In the genomic region with DNA sequence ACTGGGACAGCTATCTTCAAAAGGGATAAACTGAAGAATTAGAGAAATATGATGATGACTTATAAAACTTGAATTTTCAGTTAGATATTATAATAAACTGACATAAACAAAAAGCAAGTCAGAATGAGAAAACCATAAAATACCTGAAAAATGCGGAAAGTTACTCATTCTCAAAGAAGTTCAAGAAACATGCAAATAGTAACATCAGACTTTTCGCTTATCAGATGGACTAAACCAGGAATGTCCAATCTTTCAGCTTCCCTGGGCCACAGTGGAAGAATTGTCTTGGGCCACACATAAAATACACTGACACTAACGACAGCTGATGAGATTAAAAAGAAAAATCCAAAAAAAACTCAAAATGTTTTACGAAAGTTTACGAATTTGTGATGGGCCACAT, we compare ENCODE assay signal across 23 cellular contexts. TPM values are rescaled to one million over a fixed set of nuclear protein-coding genes. Genes with fewer than 3 reads are reported as not detected.
DNase-seq lines count a peak whose midpoint lies in the region; FAIRE-seq and TF ChIP-seq lines count a peak whose summit lies in the region.
"Had no signal": no experiment of that assay in that cellular context is flagged by ENCODE, and none has a peak within 500 bp of the region (broad histone marks: within the 10 kb centered on the region; RNA-seq: fewer than 3 reads in every experiment).

No MANE protein-coding gene starts in this region.

- H3K79me2 ChIP-seq in trophoblast cell (ENCODE audit: control insufficient read depth, insufficient read depth, low read length, poor library complexity), result no peaks in the 10 kb centered on the region

- no peaks in the 10 kb centered on the region for H3K27me3 ChIP-seq in trophoblast cell (ENCODE audit: insufficient read depth, low read length)
- H3K27me3 ChIP-seq: BLaER1 treated with 17β-estradiol and CSF1 and Interleukin-3, amounts not matched to agents 10 nM and 100 nM had no signal

- H4K91ac ChIP-seq in trophoblast cell (ENCODE audit: low read depth, low read length), result no peak overlapping the region

- no peak overlapping the region for H3K27ac ChIP-seq in trophoblast cell (ENCODE audit: low read depth, low read length)
- H3K27ac ChIP-seq: 22Rv1; A549; BLaER1 treated with 17β-estradiol and CSF1 and Interleukin-3, amounts not matched to agents 10 nM and 100 nM; C4-2B had no signal

- no peak overlapping the region for H3K23ac ChIP-seq in trophoblast cell (ENCODE audit: low read length)

- no peak overlapping the region for H3K4me2 ChIP-seq in trophoblast cell (ENCODE audit: low read length)
- H3K4me2 ChIP-seq: A549; BLaER1 treated with 17β-estradiol and CSF1 and Interleukin-3, amounts not matched to agents 10 nM and 100 nM had no signal

- H3K4me1 ChIP-seq in trophoblast cell (ENCODE audit: control insufficient read depth in 1 of 2, insufficient read depth in 2 of 2, low read length in 2 of 2), result no peaks in the 10 kb centered on the region
- H3K4me1 ChIP-seq: A549, Caco-2 had no signal

- no peak overlapping the region for H3K18ac ChIP-seq in trophoblast cell (ENCODE audit: low read length)

- no peaks in the 10 kb centered on the region for H3K9me3 ChIP-seq in trophoblast cell (ENCODE audit: insufficient read depth, low read depth, low read length)
- H3K9me3 ChIP-seq: A549; BLaER1 treated with 17β-estradiol and CSF1 and Interleukin-3, amounts not matched to agents 10 nM and 100 nM; Caco-2 had no signal

- H3K79me1 ChIP-seq in trophoblast cell (ENCODE audit: low read length), result no peaks in the 10 kb centered on the region

- H3K27me3 Mint-ChIP-seq in activated CD4-positive, alpha-beta memory T cell treated with anti-CD3 and anti-CD28 coated beads, Interleukin-2, amount 10 ng/mL, durations not matched to agents 7 days and 5 days, result no peaks in the 10 kb centered on the region
- no peaks in the 10 kb centered on the region; the same call in 1 of the 2 replicates for H3K27me3 Mint-ChIP-seq in HFFc6 (ENCODE audit: insufficient read depth)
- H3K27me3 Mint-ChIP-seq: B cell; CD4-positive, alpha-beta T cell had no signal

- no peak overlapping the region for H2AFZ ChIP-seq in trophoblast cell (ENCODE audit: insufficient read depth, low read length, poor library complexity)

- H4K12ac ChIP-seq in trophoblast cell (ENCODE audit: low read depth, low read length), result no peak overlapping the region

- peaks cover 3 to 8% of the 10 kb centered on the region in 2 experiments for H3K36me3 ChIP-seq in trophoblast cell (ENCODE audit: control insufficient read depth in 1 of 2, insufficient read depth in 2 of 2, low read length in 2 of 2)

- CTCF ChIA-PET in activated CD4-positive, alpha-beta memory T cell treated with anti-CD3 and anti-CD28 coated beads, Interleukin-2, amount 10 ng/mL, durations not matched to agents 7 days and 5 days (lab: Charles Lee), result no interaction called here

- no peak overlapping the region for H2BK12ac ChIP-seq in trophoblast cell (ENCODE audit: low read length)

- peaks cover 38% of the 10 kb centered on the region for H3K36me3 Mint-ChIP-seq in activated CD4-positive, alpha-beta memory T cell treated with anti-CD3 and anti-CD28 coated beads, Interleukin-2, amount 10 ng/mL, durations not matched to agents 7 days and 5 days (ENCODE audit: low read depth)
- peaks cover 21% of the 10 kb centered on the region for H3K36me3 Mint-ChIP-seq in HFFc6 (ENCODE audit: low read depth)

- no peak for TF ChIP-seq CTCF in HFFc6 (IDR thresholded peaks at IDR 0.05)

- POLR2A ChIA-PET in activated CD4-positive, alpha-beta memory T cell treated with anti-CD3 and anti-CD28 coated beads, Interleukin-2, amount 10 ng/mL, durations not matched to agents 7 days and 5 days (lab: Charles Lee), result no interaction called here

- H3K27ac Mint-ChIP-seq in activated CD4-positive, alpha-beta memory T cell treated with anti-CD3 and anti-CD28 coated beads, Interleukin-2, amount 10 ng/mL, durations not matched to agents 7 days and 5 days, result no peak overlapping the region
- no peak overlapping the region for H3K27ac Mint-ChIP-seq in HFFc6
- H3K27ac Mint-ChIP-seq: B cell; CD4-positive, alpha-beta T cell; CD8-positive, alpha-beta T cell had no signal

- H3K4ac ChIP-seq in trophoblast cell (ENCODE audit: low read depth, low read length), result no peak overlapping the region

- no peak overlapping the region for H2BK5ac ChIP-seq in trophoblast cell (ENCODE audit: low read depth, low read length, poor library complexity)

- no peak overlapping the region for H3K4me3 Mint-ChIP-seq in activated CD4-positive, alpha-beta memory T cell treated with anti-CD3 and anti-CD28 coated beads, Interleukin-2, amount 10 ng/mL, durations not matched to agents 7 days and 5 days
- no peak overlapping the region for H3K4me3 Mint-ChIP-seq in HFFc6
- H3K4me3 Mint-ChIP-seq: B cell; CD4-positive, alpha-beta T cell; CD8-positive, alpha-beta T cell had no signal

- no peak overlapping the region for H2BK120ac ChIP-seq in trophoblast cell (ENCODE audit: insufficient read depth, low read length, poor library complexity)

- no CpG with 5 or more reads among the region's 5 CpGs for WGBS in trophoblast cell (ENCODE audit: extremely low coverage, insufficient coverage, insufficient read length)

- H4K8ac ChIP-seq in trophoblast cell (ENCODE audit: low read depth, low read length), result no peak overlapping the region

- no peaks in the 10 kb centered on the region for H3K4me1 Mint-ChIP-seq in activated CD4-positive, alpha-beta memory T cell treated with anti-CD3 and anti-CD28 coated beads, Interleukin-2, amount 10 ng/mL, durations not matched to agents 7 days and 5 days
- peaks cover 37% of the 10 kb centered on the region for H3K4me1 Mint-ChIP-seq in HFFc6 (ENCODE audit: low read depth)
- H3K4me1 Mint-ChIP-seq: B cell had no signal

- FAIRE-seq in G401.6 (lab: Jason Lieb, UNC), result peak; percentile 37
- FAIRE-seq: A549, D721Med, GM12878, GM12892, GM18507, GM19239 had no signal

- DNase-seq in EL (peak; percentile 18), amniotic epithelial cell (ENCODE audit: low read depth) (peak; percentile 38), trophoblast cell (peak; percentile 11 to 86), nucleus accumbens (lab: John Stamatoyannopoulos, UW) (no peak), HFFc6 (no peak)
- no peak for DNase-seq in activated CD4-positive, alpha-beta memory T cell treated with anti-CD3 and anti-CD28 coated beads, Interleukin-2, amount 10 ng/mL, durations not matched to agents 7 days and 5 days
- DNase-seq: AML-193; Caco-2; CD4-positive, alpha-beta T cell; CD8-positive, alpha-beta T cell; DMS79 treated with DMSO at 0.1 percent for 48 hours; GDM1 had no signal

- H2AK5ac ChIP-seq in trophoblast cell (ENCODE audit: low read length), result no peak overlapping the region

- no peak overlapping the region for H3K14ac ChIP-seq in trophoblast cell (ENCODE audit: low read length)

- no peaks in the 10 kb centered on the region for H3K9me3 Mint-ChIP-seq in activated CD4-positive, alpha-beta memory T cell treated with anti-CD3 and anti-CD28 coated beads, Interleukin-2, amount 10 ng/mL, durations not matched to agents 7 days and 5 days
- H3K9me3 Mint-ChIP-seq in HFFc6, result no peaks in the 10 kb centered on the region
- H3K9me3 Mint-ChIP-seq: CD4-positive, alpha-beta T cell; CD8-positive, alpha-beta T cell had no signal

- no peak overlapping the region for H3K9ac ChIP-seq in trophoblast cell (ENCODE audit: low read length)
- H3K9ac ChIP-seq: BLaER1 treated with 17β-estradiol and CSF1 and Interleukin-3, amounts not matched to agents 10 nM and 100 nM had no signal

- no peak overlapping the region for H3K4me3 ChIP-seq in trophoblast cell (ENCODE audit: low read depth, low read length)
- H3K4me3 ChIP-seq: A549; BLaER1 treated with 17β-estradiol and CSF1 and Interleukin-3, amounts not matched to agents 10 nM and 100 nM; GM12878 had no signal

RNA-seq across cellular contexts. Expression of gene DROSHA, which starts 53.9 kb away (rescaled TPM):
- polyA plus RNA-seq in trophoblast cell (2013), result 67.0 and 73.4 TPM in 2 replicates
- 10 to 100 TPM; 55.4 to 61.0 TPM for total RNA-seq in activated CD4-positive, alpha-beta memory T cell treated with anti-CD3 and anti-CD28 coated beads, Interleukin-2, amount 10 ng/mL, durations not matched to agents 7 days and 5 days
- 10 to 100 TPM; 67.5 to 77.0 (median 69.6) TPM for total RNA-seq in HFFc6 (2021; fragmentation: NEBNext Ultra II Directional; extraction: Animal tissue kit (Norgen Biotek cat#: 25700))

RNA-seq across cellular contexts. Expression of gene C5orf22, which starts 54.1 kb away (rescaled TPM):
- 18.1 and 18.8 TPM in 2 replicates for polyA plus RNA-seq in trophoblast cell (2013)
- 10 to 100 TPM; 25.3 to 29.7 TPM for total RNA-seq in activated CD4-positive, alpha-beta memory T cell treated with anti-CD3 and anti-CD28 coated beads, Interleukin-2, amount 10 ng/mL, durations not matched to agents 7 days and 5 days
- 10 to 100 TPM; 18.7 to 23.7 (median 20.6) TPM for total RNA-seq in HFFc6 (2021; fragmentation: NEBNext Ultra II Directional; extraction: Animal tissue kit (Norgen Biotek cat#: 25700))

Comparison
In these comparisons a context has a peak if more than half of its experiments do, and no peak if none do; other contexts are left out.
1. DNase-seq: peak in EL (single experiment), amniotic epithelial cell (single experiment) and trophoblast cell (2 of 2); none in activated CD4-positive, alpha-beta memory T cell treated with anti-CD3 and anti-CD28 coated beads, Interleukin-2, amount 10 ng/mL, durations not matched to agents 7 days and 5 days (single experiment), nucleus accumbens (0 of 56) and HFFc6 (single experiment).